ENCODE assay signal across 8 cellular contexts in genomic region chr7:47291461-47292051, GRCh38.
DNase-seq lines count a peak whose midpoint lies in the region; ATAC-seq and TF ChIP-seq lines count a peak whose summit lies in the region.

No MANE protein-coding gene starts in this region.

- H3K4me3 Mint-ChIP-seq in activated T-helper 1 cell treated with anti-CD3 and anti-CD28 coated beads, Interleukin-12 subunit alpha, Interleukin-12 subunit beta, Interleukin-2, Interleukin-4 antibody, amounts not matched to agents 30 ng/mL and 10 ng/mL and 1 ng/mL, durations not matched to agents 14 hours and 24 hours and 36 hours: peak overlapping the region; percentile 15
- H3K4me3 Mint-ChIP-seq in immature natural killer cell: no peak overlapping the region

- peak overlapping the region; percentile 82 for H3K27ac Mint-ChIP-seq in activated T-helper 1 cell treated with anti-CD3 and anti-CD28 coated beads, Interleukin-12 subunit alpha, Interleukin-12 subunit beta, Interleukin-2, Interleukin-4 antibody, amounts not matched to agents 30 ng/mL and 10 ng/mL and 1 ng/mL, durations not matched to agents 14 hours and 24 hours and 36 hours
- no peak overlapping the region for H3K27ac Mint-ChIP-seq in immature natural killer cell

- H3K4me3 ChIP-seq in lower lobe of right lung: no peak overlapping the region

- no peaks in the 10 kb centered on the region for H3K9me3 Mint-ChIP-seq in activated T-helper 1 cell treated with anti-CD3 and anti-CD28 coated beads, Interleukin-12 subunit alpha, Interleukin-12 subunit beta, Interleukin-2, Interleukin-4 antibody, amounts not matched to agents 30 ng/mL and 10 ng/mL and 1 ng/mL, durations not matched to agents 14 hours and 24 hours and 36 hours
- H3K9me3 Mint-ChIP-seq in immature natural killer cell: no peaks in the 10 kb centered on the region

- peaks cover 91% of the 10 kb centered on the region for H3K36me3 ChIP-seq in lower lobe of right lung

- H3K4me1 Mint-ChIP-seq in activated T-helper 1 cell treated with anti-CD3 and anti-CD28 coated beads, Interleukin-12 subunit alpha, Interleukin-12 subunit beta, Interleukin-2, Interleukin-4 antibody, amounts not matched to agents 30 ng/mL and 10 ng/mL and 1 ng/mL, durations not matched to agents 14 hours and 24 hours and 36 hours (ENCODE audit: low read depth): peaks cover 19% of the 10 kb centered on the region
- no peaks in the 10 kb centered on the region for H3K4me1 Mint-ChIP-seq in immature natural killer cell

- ATAC-seq in GM19468 (IDR thresholded peaks at IDR 0.05; ENCODE audit: extremely low read depth, unreplicated experiment): peak; percentile 90
- ATAC-seq in HG03520 (IDR thresholded peaks at IDR 0.05; ENCODE audit: unreplicated experiment): peak; percentile 92
- peak; percentile 66 to 80 for ATAC-seq in lower lobe of right lung

- no peaks in the 10 kb centered on the region for H3K36me3 Mint-ChIP-seq in activated T-helper 1 cell treated with anti-CD3 and anti-CD28 coated beads, Interleukin-12 subunit alpha, Interleukin-12 subunit beta, Interleukin-2, Interleukin-4 antibody, amounts not matched to agents 30 ng/mL and 10 ng/mL and 1 ng/mL, durations not matched to agents 14 hours and 24 hours and 36 hours (ENCODE audit: low read depth)
- H3K36me3 Mint-ChIP-seq in immature natural killer cell: no peaks in the 10 kb centered on the region

- DNase-seq in GM03348 (ENCODE audit: low spot score): peak; percentile 87
- DNase-seq in activated T-helper 1 cell treated with anti-CD3 and anti-CD28 coated beads, Interleukin-12 subunit alpha, Interleukin-12 subunit beta, Interleukin-2, Interleukin-4 antibody, amounts not matched to agents 30 ng/mL and 10 ng/mL and 1 ng/mL, durations not matched to agents 14 hours and 24 hours and 36 hours (ENCODE audit: low spot score): peak; percentile 5
- no peak for DNase-seq in lower lobe of right lung
- no peak for DNase-seq in NCI-H1048 (lab: John Stamatoyannopoulos, UW)
- no peak for DNase-seq in immature natural killer cell
- DNase-seq in NCI-H2029 (lab: John Stamatoyannopoulos, UW): no peak

- H3K27ac ChIP-seq in lower lobe of right lung: peak overlapping the region; percentile 7

- TF ChIP-seq CTCF in lower lobe of right lung (IDR thresholded peaks at IDR 0.05): no peak

- H3K4me1 ChIP-seq in lower lobe of right lung: peaks cover 11% of the 10 kb centered on the region

- H3K27me3 Mint-ChIP-seq in activated T-helper 1 cell treated with anti-CD3 and anti-CD28 coated beads, Interleukin-12 subunit alpha, Interleukin-12 subunit beta, Interleukin-2, Interleukin-4 antibody, amounts not matched to agents 30 ng/mL and 10 ng/mL and 1 ng/mL, durations not matched to agents 14 hours and 24 hours and 36 hours (ENCODE audit: insufficient read depth): no peaks in the 10 kb centered on the region
- H3K27me3 Mint-ChIP-seq in immature natural killer cell (ENCODE audit: low read depth in 3 of 3): peaks cover 2 to 5% (median 3%) of the 10 kb centered on the region in 3 donors

- intact Hi-C loops in activated T-helper 1 cell treated with anti-CD3 and anti-CD28 coated beads, Interleukin-12 subunit alpha, Interleukin-12 subunit beta, Interleukin-2, Interleukin-4 antibody, amounts not matched to agents 30 ng/mL and 10 ng/mL and 1 ng/mL, durations not matched to agents 14 hours and 24 hours and 36 hours (cut with micrococcal nuclease): loop anchor here (1.0 to 2.0 kb wide), 3 partner anchors 13 to 191 kb away; no protein-coding TSS in a partner anchor
- intact Hi-C loops in lower lobe of right lung (cut with DNase I): no loop called here

- H3K9me3 ChIP-seq in lower lobe of right lung: no peaks in the 10 kb centered on the region

- H3K27me3 ChIP-seq in lower lobe of right lung (ENCODE audit: low read depth): no peaks in the 10 kb centered on the region

Comparison
In these comparisons a context has a peak if more than half of its experiments do, and no peak if none do; other contexts are left out.
1. DNase-seq: peak in GM03348 (single experiment) and activated T-helper 1 cell treated with anti-CD3 and anti-CD28 coated beads, Interleukin-12 subunit alpha, Interleukin-12 subunit beta, Interleukin-2, Interleukin-4 antibody, amounts not matched to agents 30 ng/mL and 10 ng/mL and 1 ng/mL, durations not matched to agents 14 hours and 24 hours and 36 hours (single experiment); none in lower lobe of right lung (single experiment), NCI-H1048 (single experiment), immature natural killer cell (0 of 3) and NCI-H2029 (single experiment).
2. Peak in every context shown above with its lines, with median percentiles within 50 percentile points of each other: ATAC-seq.